In the genomic region with DNA sequence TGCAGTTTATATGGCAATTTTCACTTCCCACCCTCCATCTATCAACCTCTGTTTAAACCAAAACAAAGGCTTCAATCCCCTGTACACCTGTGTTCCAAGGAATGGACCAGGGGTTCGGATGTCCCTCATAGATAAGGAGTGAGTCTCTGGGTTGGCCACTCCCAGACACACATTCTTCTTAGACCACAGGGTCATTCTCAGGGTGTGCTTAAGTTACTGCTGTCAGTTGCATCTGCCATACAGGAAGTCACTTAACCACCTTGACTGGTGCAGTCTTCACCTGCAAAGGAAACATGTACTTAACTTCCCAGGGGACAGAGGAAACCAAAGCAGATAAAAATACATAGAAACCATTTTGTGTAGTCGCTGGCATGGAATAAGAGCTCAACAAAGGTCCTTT, we compare ENCODE assay signal across 14 cellular contexts.
DNase-seq lines count a peak whose midpoint lies in the region; ATAC-seq, FAIRE-seq and TF ChIP-seq lines count a peak whose summit lies in the region.
"Had no signal": no experiment of that assay in that cellular context is flagged by ENCODE, and none has a peak within 500 bp of the region (broad histone marks: within the 10 kb centered on the region; RNA-seq: fewer than 3 reads in every experiment).

No MANE protein-coding gene starts in this region.

- CTCF ChIA-PET in GM12878 (lab: Yijun Ruan, JAX) = no interaction called here

- no peak overlapping the region for H3K4me2 ChIP-seq in GM12878 (ENCODE audit: control insufficient read depth, insufficient read depth)
- H3K4me2 ChIP-seq: KMS-11 had no signal

- POLR2A ChIA-PET in GM12878 (lab: Charles Lee) = no interaction called here

- no peaks in the 10 kb centered on the region for H3K4me1 ChIP-seq in GM12878 (ENCODE audit: control insufficient read depth, insufficient read depth, low read length)
- no peaks in the 10 kb centered on the region for H3K4me1 ChIP-seq in tibial nerve

- no peak overlapping the region for H3K4me3 ChIP-seq in GM12865 (ENCODE audit: low read depth, low read length)
- H3K4me3 ChIP-seq in GM12878 = no peak overlapping the region
- no peak overlapping the region for H3K4me3 ChIP-seq in tibial nerve

- no peaks in the 10 kb centered on the region for H4K20me1 ChIP-seq in GM12878 (ENCODE audit: control insufficient read depth, insufficient read depth)

- RAD21 ChIA-PET in GM12878 (lab: Charles Lee; ENCODE audit: unreplicated experiment) = no interaction called here

- no peak for TF ChIP-seq RAD21 in GM12878 (IDR thresholded peaks at IDR 0.05; ENCODE audit: insufficient read depth, low read depth, low read length)

- FAIRE-seq in GM12878 (lab: Jason Lieb, UNC) = no peak

- peak; percentile 74 for DNase-seq in GM12865 (ENCODE audit: low read depth)
- peak; percentile 13 for DNase-seq in GM12878 (ENCODE audit: low read depth, low spot score)
- DNase-seq in tibial nerve (ENCODE audit: low spot score in 2 of 2) = no peak
- DNase-seq in substantia nigra (lab: John Stamatoyannopoulos, UW) = no peak
- no peak for DNase-seq in RKO (ENCODE audit: low spot score)
- DNase-seq: activated T-cell treated with anti-CD3 and anti-CD28 coated beads, Interleukin-2, amount 50 U/mL, for 24 hours; NCI-H2171 had no signal

- no peak overlapping the region for H2AFZ ChIP-seq in GM12878 (ENCODE audit: control insufficient read depth, low read depth, low read length)

- no peaks in the 10 kb centered on the region; a peak in 1 of 4 replicates for H3K27me3 ChIP-seq in GM12878 (replicated peaks in 1 of 2; ENCODE audit: control insufficient read depth in 2 of 2, insufficient read depth in 2 of 2, low read length in 1 of 2)
- no peaks in the 10 kb centered on the region for H3K27me3 ChIP-seq in tibial nerve

- in situ Hi-C loops in GM12878 (cut with MboI) = loop anchor here (25.0 kb wide), 1 partner anchor 114 kb away; no protein-coding TSS in a partner anchor

- no peak for TF ChIP-seq POLR2A in GM12878 (IDR thresholded peaks at IDR 0.05; ENCODE audit: low read depth, low read length)
- no peak for TF ChIP-seq POLR2A in tibial nerve (IDR thresholded peaks at IDR 0.05)

- SMC1A ChIA-PET in GM12878 (lab: Charles Lee; ENCODE audit: uncharacterized antibody, unreplicated experiment) = no interaction called here

- H3K79me2 ChIP-seq in GM12878 (ENCODE audit: control insufficient read depth, insufficient read depth, low read length) = no peaks in the 10 kb centered on the region

- no TSS peak for BruUV-seq in GM12878 (replicated peaks; lab: Mats Ljungman, UMichigan)

- no peak overlapping the region for H3K9ac ChIP-seq in GM12878 (ENCODE audit: control insufficient read depth, insufficient read depth, low read length)
- H3K9ac ChIP-seq: KMS-11 had no signal

- intact Hi-C loops in GM12878 (cut with micrococcal nuclease; ENCODE audit: unreplicated experiment) = no loop called here

- H3K27ac ChIP-seq in GM12878 (ENCODE audit: control insufficient read depth, insufficient read depth) (no peak overlapping the region), tibial nerve (no peak overlapping the region), substantia nigra (ENCODE audit: low read depth, low read length, poor library complexity, severe bottlenecking) (no peak overlapping the region)
- H3K27ac ChIP-seq: KMS-11, VCaP had no signal

- TF ChIP-seq EP300 in GM12878 (IDR thresholded peaks at IDR 0.05; ENCODE audit: borderline replicate concordance in 1 of 2, control insufficient read depth in 1 of 2, low read depth in 2 of 2, low read length in 2 of 2) (no peak), tibial nerve (IDR thresholded peaks at IDR 0.05) (no peak)

- no peaks in the 10 kb centered on the region for H3K9me3 ChIP-seq in GM12878 (replicated peaks; ENCODE audit: control insufficient read depth, insufficient read depth, low read length)
- H3K9me3 ChIP-seq in tibial nerve = peaks cover 0 to 16% (median 0%) of the 10 kb centered on the region in 4 donors

- peak; percentile 84 for ATAC-seq in GM19438 (IDR thresholded peaks at IDR 0.05; ENCODE audit: low read depth, unreplicated experiment)
- peak; percentile 96 for ATAC-seq in HG03354 (IDR thresholded peaks at IDR 0.05; ENCODE audit: poor library complexity, severe bottlenecking, unreplicated experiment)
- ATAC-seq in GM12878 = no peak
- no peak for ATAC-seq in HG03280 (IDR thresholded peaks at IDR 0.05; ENCODE audit: unreplicated experiment)
- ATAC-seq: left lobe of liver, Right ventricle myocardium inferior had no signal

- H3K36me3 ChIP-seq in GM12878 (ENCODE audit: control insufficient read depth in 2 of 2, insufficient read depth in 2 of 2, low read length in 1 of 2) (no peaks in the 10 kb centered on the region), tibial nerve (no peaks in the 10 kb centered on the region)

- TF ChIP-seq CTCF in GM12865 (IDR thresholded peaks at IDR 0.05; ENCODE audit: insufficient read depth, low read depth, low read length, missing control alignments) = no peak
- no peak for TF ChIP-seq CTCF in GM12878 (IDR thresholded peaks at IDR 0.05 in 2 of 3, conservative IDR thresholded peaks at IDR 0.05 in 1 of 3; ENCODE audit: control insufficient read depth in 2 of 3, extremely low read depth in 1 of 3, insufficient read depth in 1 of 3, low read depth in 3 of 3, low read length in 3 of 3)
- no peak for TF ChIP-seq CTCF in tibial nerve (IDR thresholded peaks at IDR 0.05)

- 17% methylated on average over 2 of the region's 2 CpGs for whole genome bisulfite sequencing in GM12878 (ENCODE audit: insufficient coverage, insufficient replicate concordance, low lambda C conversion rate, missing lambda C conversion rate)
- WGBS in tibial nerve, 2 donors = 80 to 83% methylated on average over 2 of the region's 2 CpGs

TF ChIP-seq in GM12878, 131 proteins besides CTCF, POLR2A, EP300 and RAD21 (continues in another document):
- TF ChIP-seq, protein P1, sequence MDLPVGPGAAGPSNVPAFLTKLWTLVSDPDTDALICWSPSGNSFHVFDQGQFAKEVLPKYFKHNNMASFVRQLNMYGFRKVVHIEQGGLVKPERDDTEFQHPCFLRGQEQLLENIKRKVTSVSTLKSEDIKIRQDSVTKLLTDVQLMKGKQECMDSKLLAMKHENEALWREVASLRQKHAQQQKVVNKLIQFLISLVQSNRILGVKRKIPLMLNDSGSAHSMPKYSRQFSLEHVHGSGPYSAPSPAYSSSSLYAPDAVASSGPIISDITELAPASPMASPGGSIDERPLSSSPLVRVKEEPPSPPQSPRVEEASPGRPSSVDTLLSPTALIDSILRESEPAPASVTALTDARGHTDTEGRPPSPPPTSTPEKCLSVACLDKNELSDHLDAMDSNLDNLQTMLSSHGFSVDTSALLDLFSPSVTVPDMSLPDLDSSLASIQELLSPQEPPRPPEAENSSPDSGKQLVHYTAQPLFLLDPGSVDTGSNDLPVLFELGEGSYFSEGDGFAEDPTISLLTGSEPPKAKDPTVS (IDR thresholded peaks at IDR 0.05; ENCODE audit: low read depth, low read length) = no peak
- TF ChIP-seq ZNF622 (IDR thresholded peaks at IDR 0.05) (no peak), ATF7 (IDR thresholded peaks at IDR 0.05; ENCODE audit: low read depth) (no peak), WRNIP1 (IDR thresholded peaks at IDR 0.05; ENCODE audit: borderline replicate concordance, low read depth, low read length) (no peak), NFXL1 (IDR thresholded peaks at IDR 0.05; ENCODE audit: borderline replicate concordance) (no peak), BACH1 (IDR thresholded peaks at IDR 0.05; ENCODE audit: borderline replicate concordance) (no peak)
- TF ChIP-seq, protein P2, sequence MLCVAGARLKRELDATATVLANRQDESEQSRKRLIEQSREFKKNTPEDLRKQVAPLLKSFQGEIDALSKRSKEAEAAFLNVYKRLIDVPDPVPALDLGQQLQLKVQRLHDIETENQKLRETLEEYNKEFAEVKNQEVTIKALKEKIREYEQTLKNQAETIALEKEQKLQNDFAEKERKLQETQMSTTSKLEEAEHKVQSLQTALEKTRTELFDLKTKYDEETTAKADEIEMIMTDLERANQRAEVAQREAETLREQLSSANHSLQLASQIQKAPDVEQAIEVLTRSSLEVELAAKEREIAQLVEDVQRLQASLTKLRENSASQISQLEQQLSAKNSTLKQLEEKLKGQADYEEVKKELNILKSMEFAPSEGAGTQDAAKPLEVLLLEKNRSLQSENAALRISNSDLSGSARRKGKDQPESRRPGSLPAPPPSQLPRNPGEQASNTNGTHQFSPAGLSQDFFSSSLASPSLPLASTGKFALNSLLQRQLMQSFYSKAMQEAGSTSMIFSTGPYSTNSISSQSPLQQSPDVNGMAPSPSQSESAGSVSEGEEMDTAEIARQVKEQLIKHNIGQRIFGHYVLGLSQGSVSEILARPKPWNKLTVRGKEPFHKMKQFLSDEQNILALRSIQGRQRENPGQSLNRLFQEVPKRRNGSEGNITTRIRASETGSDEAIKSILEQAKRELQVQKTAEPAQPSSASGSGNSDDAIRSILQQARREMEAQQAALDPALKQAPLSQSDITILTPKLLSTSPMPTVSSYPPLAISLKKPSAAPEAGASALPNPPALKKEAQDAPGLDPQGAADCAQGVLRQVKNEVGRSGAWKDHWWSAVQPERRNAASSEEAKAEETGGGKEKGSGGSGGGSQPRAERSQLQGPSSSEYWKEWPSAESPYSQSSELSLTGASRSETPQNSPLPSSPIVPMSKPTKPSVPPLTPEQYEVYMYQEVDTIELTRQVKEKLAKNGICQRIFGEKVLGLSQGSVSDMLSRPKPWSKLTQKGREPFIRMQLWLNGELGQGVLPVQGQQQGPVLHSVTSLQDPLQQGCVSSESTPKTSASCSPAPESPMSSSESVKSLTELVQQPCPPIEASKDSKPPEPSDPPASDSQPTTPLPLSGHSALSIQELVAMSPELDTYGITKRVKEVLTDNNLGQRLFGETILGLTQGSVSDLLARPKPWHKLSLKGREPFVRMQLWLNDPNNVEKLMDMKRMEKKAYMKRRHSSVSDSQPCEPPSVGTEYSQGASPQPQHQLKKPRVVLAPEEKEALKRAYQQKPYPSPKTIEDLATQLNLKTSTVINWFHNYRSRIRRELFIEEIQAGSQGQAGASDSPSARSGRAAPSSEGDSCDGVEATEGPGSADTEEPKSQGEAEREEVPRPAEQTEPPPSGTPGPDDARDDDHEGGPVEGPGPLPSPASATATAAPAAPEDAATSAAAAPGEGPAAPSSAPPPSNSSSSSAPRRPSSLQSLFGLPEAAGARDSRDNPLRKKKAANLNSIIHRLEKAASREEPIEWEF (IDR thresholded peaks at IDR 0.05; ENCODE audit: insufficient replicate concordance, low read depth, low read length) = no peak

Comparison
In these comparisons a context has a peak if more than half of its experiments do, and no peak if none do; other contexts are left out.
1. DNase-seq: peak in GM12865 (single experiment) and GM12878 (single experiment); none in tibial nerve (0 of 2), substantia nigra (0 of 49) and RKO (single experiment).
2. ATAC-seq: peak in GM19438 (single experiment) and HG03354 (single experiment); none in GM12878 (single experiment) and HG03280 (single experiment).